In genomic region chr2:41966431-41966893, GRCh38 we compare ENCODE assay signal across 10 cellular contexts.
DNase-seq lines count a peak whose midpoint lies in the region; ATAC-seq and TF ChIP-seq lines count a peak whose summit lies in the region.
"Had no signal": no experiment of that assay in that cellular context is flagged by ENCODE, and none has a peak within 500 bp of the region (broad histone marks: within the 10 kb centered on the region; RNA-seq: fewer than 3 reads in every experiment).

No MANE protein-coding gene starts in this region.

- H3K9me3 Mint-ChIP-seq in activated naive CD4-positive, alpha-beta T cell treated with anti-CD3 and anti-CD28 coated beads for 36 hours, result no peaks in the 10 kb centered on the region

- H3K27ac ChIP-seq in SJSA1 (peak overlapping the region; percentile 97), gastroesophageal sphincter (peak overlapping the region; percentile 36 to 81 (median 78))
- H3K27ac ChIP-seq: neutrophil had no signal

- no peak overlapping the region for H3K27ac Mint-ChIP-seq in activated naive CD4-positive, alpha-beta T cell treated with anti-CD3 and anti-CD28 coated beads for 36 hours

- H3K27me3 Mint-ChIP-seq in activated naive CD4-positive, alpha-beta T cell treated with anti-CD3 and anti-CD28 coated beads for 36 hours (ENCODE audit: low read depth), result peaks cover 3% of the 10 kb centered on the region

- ATAC-seq in gastroesophageal sphincter, result peak; percentile 85
- ATAC-seq in GM21423 (IDR thresholded peaks at IDR 0.05; ENCODE audit: unreplicated experiment), result no peak
- no peak for ATAC-seq in GM21717 (IDR thresholded peaks at IDR 0.05; ENCODE audit: unreplicated experiment)

- CTCF ChIA-PET in activated naive CD4-positive, alpha-beta T cell treated with anti-CD3 and anti-CD28 coated beads for 36 hours (lab: Charles Lee), result interaction anchor here (0.5 kb wide), 1 partner anchor 981 kb away, joined by 3 read pairs; no protein-coding TSS in a partner anchor

- TF ChIP-seq CTCF in gastroesophageal sphincter (IDR thresholded peaks at IDR 0.05), result no peak

- DNase-seq in C1 segment of cervical spinal cord (lab: John Stamatoyannopoulos, UW), result peak in 12 of 14 donors; percentile 40 to 85 (median 74)
- DNase-seq in SJSA1 (ENCODE audit: low read depth in 1 of 2, low spot score in 2 of 2), result peak; percentile 89 to 97
- DNase-seq in posterior vena cava (ENCODE audit: low spot score), result peak; percentile 98
- no peak for DNase-seq in HuH-7 (ENCODE audit: low spot score)
- DNase-seq in activated naive CD4-positive, alpha-beta T cell treated with anti-CD3 and anti-CD28 coated beads for 36 hours, result no peak

- H3K4me1 ChIP-seq in SJSA1 (replicated peaks) (peaks cover 41% of the 10 kb centered on the region), gastroesophageal sphincter (peaks cover 0 to 64% (median 30%) of the 10 kb centered on the region in 3 donors)

- WGBS in gastroesophageal sphincter (ENCODE audit: low coverage in 1 of 2), 2 donors, result 28% methylated on average over 6 of the region's 10 CpGs; no CpG with 5 or more reads in 1 of the 2 donors

- H3K4me3 ChIP-seq in SJSA1 (no peak overlapping the region), gastroesophageal sphincter (no peak overlapping the region)
- H3K4me3 ChIP-seq: GM12878 had no signal

- no peaks in the 10 kb centered on the region for H3K4me1 Mint-ChIP-seq in activated naive CD4-positive, alpha-beta T cell treated with anti-CD3 and anti-CD28 coated beads for 36 hours (ENCODE audit: low read depth)

- intact Hi-C loops in posterior vena cava (cut with DNase I), result loop anchor here in 1 of 2 donors (5.0 to 10.0 kb wide), 2 partner anchors 86 to 92 kb away; no protein-coding TSS in a partner anchor
- intact Hi-C loops in activated naive CD4-positive, alpha-beta T cell treated with anti-CD3 and anti-CD28 coated beads for 36 hours (cut with micrococcal nuclease), result no loop called here

- peak in 1 of 2 donors; percentile 9 for TF ChIP-seq POLR2A in gastroesophageal sphincter (IDR thresholded peaks at IDR 0.05)

- no peak overlapping the region for H3K4me3 Mint-ChIP-seq in activated naive CD4-positive, alpha-beta T cell treated with anti-CD3 and anti-CD28 coated beads for 36 hours

- no peaks in the 10 kb centered on the region for H3K36me3 Mint-ChIP-seq in activated naive CD4-positive, alpha-beta T cell treated with anti-CD3 and anti-CD28 coated beads for 36 hours (ENCODE audit: low read depth)

- TF ChIP-seq EP300 in gastroesophageal sphincter (IDR thresholded peaks at IDR 0.05), result no peak

- H3K27me3 ChIP-seq in SJSA1 (replicated peaks) (no peaks in the 10 kb centered on the region), gastroesophageal sphincter (no peaks in the 10 kb centered on the region)

- no peaks in the 10 kb centered on the region for H3K36me3 ChIP-seq in SJSA1
- no peaks in the 10 kb centered on the region for H3K36me3 ChIP-seq in gastroesophageal sphincter
- H3K36me3 ChIP-seq: neutrophil had no signal

- H3K9me3 ChIP-seq in SJSA1 (replicated peaks) (no peaks in the 10 kb centered on the region), gastroesophageal sphincter (no peaks in the 10 kb centered on the region)
- H3K9me3 ChIP-seq: neutrophil had no signal

Comparison
In these comparisons a context has a peak if more than half of its experiments do, and no peak if none do; other contexts are left out.
1. DNase-seq: peak in C1 segment of cervical spinal cord (12 of 14), SJSA1 (2 of 2) and posterior vena cava (single experiment); none in HuH-7 (single experiment) and activated naive CD4-positive, alpha-beta T cell treated with anti-CD3 and anti-CD28 coated beads for 36 hours (single experiment).